In genomic region chr3:43285644-43286043, GRCh38 we compare ENCODE assay signal across 8 cellular contexts. TPM values are rescaled to one million over a fixed set of nuclear protein-coding genes. Genes with fewer than 3 reads are reported as not detected.
DNase-seq lines count a peak whose midpoint lies in the region; ATAC-seq and TF ChIP-seq lines count a peak whose summit lies in the region.

No MANE protein-coding gene starts in this region.

- H3K4me3 ChIP-seq in HFF-Myc (replicated peaks; ENCODE audit: low read depth, low read length), result peak overlapping the region; percentile 64
- peak overlapping the region; percentile 74 for H3K4me3 ChIP-seq in SU-DHL-6 (ENCODE audit: insufficient read depth, low read length, poor library complexity, severe bottlenecking)
- peak overlapping the region; percentile 84 for H3K4me3 ChIP-seq in hepatocyte
- peak overlapping the region in 3 of 4 donors; percentile 64 to 71 (median 67) for H3K4me3 ChIP-seq in sigmoid colon

- no peak for TF ChIP-seq POLR2A in sigmoid colon (IDR thresholded peaks at IDR 0.05)

- TF ChIP-seq CTCF in HFF-Myc (IDR thresholded peaks at IDR 0.05; ENCODE audit: low read depth, low read length, missing control alignments), result no peak
- no peak for TF ChIP-seq CTCF in SU-DHL-6 (IDR thresholded peaks at IDR 0.05; ENCODE audit: insufficient read depth, low read length, poor library complexity, severe bottlenecking)
- TF ChIP-seq CTCF in hepatocyte (IDR thresholded peaks at IDR 0.05; ENCODE audit: poor library complexity), result no peak
- no peak for TF ChIP-seq CTCF in sigmoid colon (IDR thresholded peaks at IDR 0.05)

- H3K27me3 ChIP-seq in SU-DHL-6 (ENCODE audit: low read length) (no peaks in the 10 kb centered on the region), hepatocyte (no peaks in the 10 kb centered on the region), sigmoid colon (no peaks in the 10 kb centered on the region)

- intact Hi-C loops in sigmoid colon (cut with DNase I), result loop anchor here (5.0 kb wide), 8 partner anchors 42 to 407 kb away; partner anchors contain the start of genes ABHD5, ANO10 and POMGNT2

- ATAC-seq in GM18867 (IDR thresholded peaks at IDR 0.05; ENCODE audit: unreplicated experiment), result no peak

- H3K36me3 ChIP-seq in SU-DHL-6 (ENCODE audit: low read length) (no peaks in the 10 kb centered on the region), hepatocyte (replicated peaks; ENCODE audit: insufficient read depth, low read depth) (no peaks in the 10 kb centered on the region), sigmoid colon (no peaks in the 10 kb centered on the region)

- H3K9ac ChIP-seq in SU-DHL-6 (ENCODE audit: low read length), result peak overlapping the region; percentile 69

- H3K79me2 ChIP-seq in SU-DHL-6 (ENCODE audit: insufficient read depth, low read length) (peaks cover 16% of the 10 kb centered on the region; the same call in 1 of the 2 replicates), hepatocyte (peaks cover 37% of the 10 kb centered on the region)

- H4K20me1 ChIP-seq in SU-DHL-6 (ENCODE audit: low read depth, low read length) (peaks cover 8% of the 10 kb centered on the region; the same call in 1 of the 2 replicates), hepatocyte (ENCODE audit: insufficient read depth, poor library complexity, severe bottlenecking) (peaks cover 32% of the 10 kb centered on the region)

- DNase-seq in HFF-Myc (ENCODE audit: extremely low read depth, low read depth) (no peak), hepatocyte (ENCODE audit: low spot score) (no peak), sigmoid colon (no peak), ureter (ENCODE audit: low spot score) (no peak), cortex of kidney (lab: John Stamatoyannopoulos, UW) (no peak), kidney tubule cell (ENCODE audit: low spot score) (no peak)

- peaks cover 31% of the 10 kb centered on the region for H3K4me1 ChIP-seq in hepatocyte (ENCODE audit: insufficient read depth)
- peaks cover 0 to 39% (median 33%) of the 10 kb centered on the region in 4 donors for H3K4me1 ChIP-seq in sigmoid colon

- H2AFZ ChIP-seq in SU-DHL-6 (ENCODE audit: low read depth, low read length, severe bottlenecking), result peak overlapping the region; percentile 87
- peak overlapping the region; percentile 64 for H2AFZ ChIP-seq in hepatocyte

- no peak overlapping the region for H3K27ac ChIP-seq in SU-DHL-6 (ENCODE audit: low read depth, low read length)
- no peak overlapping the region for H3K27ac ChIP-seq in hepatocyte
- peak overlapping the region; percentile 87 to 96 (median 91) for H3K27ac ChIP-seq in sigmoid colon

- no peaks in the 10 kb centered on the region for H3F3A ChIP-seq in SU-DHL-6 (ENCODE audit: insufficient read depth)

- H3K9me3 ChIP-seq in SU-DHL-6 (ENCODE audit: insufficient read depth, low read length), result no peaks in the 10 kb centered on the region
- no peaks in the 10 kb centered on the region for H3K9me3 ChIP-seq in hepatocyte (ENCODE audit: low read depth)
- H3K9me3 ChIP-seq in sigmoid colon, result no peaks in the 10 kb centered on the region

- 40% methylated on average over 10 of the region's 11 CpGs for WGBS in hepatocyte (ENCODE audit: low lambda C conversion rate, missing lambda C conversion rate)
- 64 to 72% methylated on average over 11 of the region's 11 CpGs for WGBS in sigmoid colon, 2 donors

- H3K4me2 ChIP-seq in SU-DHL-6 (ENCODE audit: low read depth, low read length, poor library complexity, severe bottlenecking), result peak overlapping the region; percentile 75
- peak overlapping the region; percentile 72 for H3K4me2 ChIP-seq in hepatocyte

- no peaks in the 10 kb centered on the region for H3K9me2 ChIP-seq in SU-DHL-6 (replicated peaks; ENCODE audit: insufficient read depth, low read length)
- no peaks in the 10 kb centered on the region for H3K9me2 ChIP-seq in hepatocyte (replicated peaks; ENCODE audit: insufficient read depth)

- no peak for TF ChIP-seq EP300 in sigmoid colon (IDR thresholded peaks at IDR 0.05)

RNA-seq across cellular contexts. Expression of gene SNRK, which starts 0.7 kb away (rescaled TPM):
- total RNA-seq in hepatocyte (20.9 and 25.3 TPM in 2 replicates), sigmoid colon (10 to 100 TPM; 35.1 to 47.9 (median 42.1) TPM), ureter (51.4 TPM)
- polyA plus RNA-seq in hepatocyte (9.8 and 10.7 TPM in 2 replicates), sigmoid colon (10 to 100 TPM; 10.2 to 17.9 (median 17.1) TPM)

Comparison
In these comparisons a context has a peak if more than half of its experiments do, and no peak if none do; other contexts are left out.
1. H3K27ac ChIP-seq: peak in sigmoid colon (4 of 4); none in SU-DHL-6 (single experiment) and hepatocyte (single experiment).
2. Peak in every context shown above with its lines, with median percentiles within 50 percentile points of each other: H3K4me3 ChIP-seq.